8 cellular contexts compared by ENCODE assay signal in the genomic region with DNA sequence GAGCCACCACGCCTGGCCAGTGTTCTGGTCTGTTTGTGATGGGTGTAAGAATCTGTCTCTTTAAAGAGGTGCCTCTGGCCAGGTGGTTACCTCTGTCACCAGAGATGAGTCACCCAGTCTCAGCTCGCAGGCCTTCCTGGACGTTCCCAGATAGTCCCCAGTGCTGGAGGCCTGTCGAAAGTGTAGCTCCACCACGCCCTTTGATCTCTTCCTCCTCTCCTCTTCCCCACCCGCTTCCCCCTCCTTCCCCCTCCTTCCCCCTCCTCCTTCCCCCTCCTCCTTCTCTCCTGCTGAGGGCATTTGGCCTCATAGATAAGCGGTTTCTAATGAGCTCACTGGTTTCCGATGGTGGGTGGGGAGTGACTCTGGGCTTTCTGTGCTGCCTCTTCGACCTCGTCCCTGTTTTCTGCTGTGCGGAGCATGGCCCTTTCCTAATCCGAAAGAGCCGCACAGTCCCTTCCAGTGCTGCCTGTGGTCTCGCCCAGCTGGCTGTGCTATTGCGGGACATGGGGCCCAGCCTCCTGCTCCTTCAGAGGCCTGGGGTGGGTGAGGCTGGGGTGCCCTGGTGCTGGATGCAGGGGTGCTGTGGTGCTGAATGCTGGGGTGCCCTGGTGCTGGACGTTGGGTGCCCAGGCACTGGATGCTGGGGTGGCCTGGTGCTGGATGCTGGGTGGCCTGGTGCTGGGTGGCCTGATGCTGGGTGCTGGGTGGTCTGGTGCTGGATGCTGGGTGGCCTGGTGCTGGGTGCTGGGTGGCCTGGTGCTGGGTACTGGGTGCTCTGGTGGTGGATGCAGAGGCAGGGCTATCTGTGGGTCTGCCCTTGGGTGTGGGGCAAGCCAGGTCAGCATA. TPM values are rescaled to one million over a fixed set of nuclear protein-coding genes. Genes with fewer than 3 reads are reported as not detected.
A peak's percentile ranks its signal among the peaks of the same experiment; 100 is the strongest.
DNase-seq lines count a peak whose midpoint lies in the region; ATAC-seq and TF ChIP-seq lines count a peak whose summit lies in the region.

No MANE protein-coding gene starts in this region.

- 52 to 53% methylated on average over 14 to 16 of the region's 16 CpGs for WGBS in lower leg skin, 2 donors

- H3K36me3 Mint-ChIP-seq in CD14-positive monocyte: peaks cover 35 to 56% of the 10 kb centered on the region in 2 donors
- peaks cover 24% of the 10 kb centered on the region for H3K36me3 Mint-ChIP-seq in activated CD4-positive, alpha-beta T cell treated with anti-CD3 and anti-CD28 coated beads, Interleukin-2, amount 10 ng/mL, durations not matched to agents 24 days and 14 days (ENCODE audit: low read depth)
- peaks cover 0 to 3% (median 3%) of the 10 kb centered on the region in 3 donors for H3K36me3 Mint-ChIP-seq in immature natural killer cell

- no peak for TF ChIP-seq POLR2A in lower leg skin (IDR thresholded peaks at IDR 0.05)

- intact Hi-C loops in CD14-positive monocyte (cut with micrococcal nuclease): no loop called here
- intact Hi-C loops in activated CD4-positive, alpha-beta T cell treated with anti-CD3 and anti-CD28 coated beads, Interleukin-2, amount 10 ng/mL, durations not matched to agents 24 days and 14 days (cut with micrococcal nuclease): loop anchor here (1.0 to 5.0 kb wide), 2 partner anchors 9 to 33 kb away; no protein-coding TSS in a partner anchor
- intact Hi-C loops in left ventricle myocardium superior (cut with micrococcal nuclease): no loop called here
- intact Hi-C loops in lower leg skin (cut with DNase I; ENCODE audit: low total_unique reads): no loop called here

- TF ChIP-seq CTCF in CD14-positive monocyte (IDR thresholded peaks at IDR 0.05) (no peak), lower leg skin (IDR thresholded peaks at IDR 0.05) (no peak)

- ATAC-seq in HG02798 (IDR thresholded peaks at IDR 0.05; ENCODE audit: poor library complexity, unreplicated experiment): peak; percentile 44
- peak; percentile 66 for ATAC-seq in left ventricle myocardium superior
- ATAC-seq in GM19463 (IDR thresholded peaks at IDR 0.05; ENCODE audit: unreplicated experiment): no peak

- H3K27ac Mint-ChIP-seq in CD14-positive monocyte (peak overlapping the region in 2 of 7 donors; percentile 50 to 56), immature natural killer cell (peak overlapping the region in 1 of 6 donors; percentile 49)
- peak overlapping the region; percentile 82 for H3K27ac Mint-ChIP-seq in activated CD4-positive, alpha-beta T cell treated with anti-CD3 and anti-CD28 coated beads, Interleukin-2, amount 10 ng/mL, durations not matched to agents 24 days and 14 days

- H3K4me3 Mint-ChIP-seq in CD14-positive monocyte: peak overlapping the region; percentile 17 to 63
- peak overlapping the region; percentile 61 for H3K4me3 Mint-ChIP-seq in activated CD4-positive, alpha-beta T cell treated with anti-CD3 and anti-CD28 coated beads, Interleukin-2, amount 10 ng/mL, durations not matched to agents 24 days and 14 days
- no peak overlapping the region for H3K4me3 Mint-ChIP-seq in immature natural killer cell

- peaks cover 36% of the 10 kb centered on the region for H3K4me1 Mint-ChIP-seq in CD14-positive monocyte
- peaks cover 55% of the 10 kb centered on the region for H3K4me1 Mint-ChIP-seq in activated CD4-positive, alpha-beta T cell treated with anti-CD3 and anti-CD28 coated beads, Interleukin-2, amount 10 ng/mL, durations not matched to agents 24 days and 14 days
- H3K4me1 Mint-ChIP-seq in immature natural killer cell: peaks cover 30 to 38% of the 10 kb centered on the region in 2 donors

- peaks cover 0 to 2% (median 0%) of the 10 kb centered on the region in 7 donors for H3K9me3 Mint-ChIP-seq in CD14-positive monocyte
- no peaks in the 10 kb centered on the region for H3K9me3 Mint-ChIP-seq in activated CD4-positive, alpha-beta T cell treated with anti-CD3 and anti-CD28 coated beads, Interleukin-2, amount 10 ng/mL, durations not matched to agents 24 days and 14 days
- H3K9me3 Mint-ChIP-seq in immature natural killer cell: peaks cover 0 to 1% (median 0%) of the 10 kb centered on the region in 6 donors

- H3K4me3 ChIP-seq in lower leg skin (ENCODE audit: low read depth, poor library complexity, severe bottlenecking): no peak overlapping the region

- DNase-seq in CD14-positive monocyte (ENCODE audit: low spot score): no peak
- DNase-seq in activated CD4-positive, alpha-beta T cell treated with anti-CD3 and anti-CD28 coated beads, Interleukin-2, amount 10 ng/mL, durations not matched to agents 24 days and 14 days: peak; percentile 65
- DNase-seq in left ventricle myocardium superior: no peak
- DNase-seq in immature natural killer cell: no peak
- no peak for DNase-seq in lower leg skin (ENCODE audit: low spot score in 2 of 2)

- H3K27ac ChIP-seq in temporal lobe (ENCODE audit: low read depth, low read length): peak overlapping the region; percentile 23

- H3K27me3 Mint-ChIP-seq in CD14-positive monocyte (ENCODE audit: low read depth in 3 of 3) (peaks cover 0 to 3% (median 0%) of the 10 kb centered on the region in 3 donors), immature natural killer cell (ENCODE audit: low read depth in 3 of 3) (peaks cover 0 to 4% (median 0%) of the 10 kb centered on the region in 3 donors)
- H3K27me3 Mint-ChIP-seq in activated CD4-positive, alpha-beta T cell treated with anti-CD3 and anti-CD28 coated beads, Interleukin-2, amount 10 ng/mL, durations not matched to agents 24 days and 14 days: no peaks in the 10 kb centered on the region

RNA-seq across cellular contexts. Expression of a gene that starts 19.2 kb away (rescaled TPM):
- polyA plus RNA-seq in CD14-positive monocyte (10 to 100 TPM; 24.9 to 26.2 TPM), immature natural killer cell (10 to 100 TPM in 1 of 3 donors, 1 to 10 TPM in 2; 5.6 to 11.8 (median 9.5) TPM)
- 127 and 130 TPM in 2 replicates for total RNA-seq in activated CD4-positive, alpha-beta T cell treated with anti-CD3 and anti-CD28 coated beads, Interleukin-2, amount 10 ng/mL, durations not matched to agents 24 days and 14 days
- total RNA-seq in left ventricle myocardium superior (97.6 TPM), temporal lobe (29.7 TPM), lower leg skin (10 to 100 TPM; 32.1 to 58.8 (median 48.7) TPM)

Comparison
In these comparisons a context has a peak if more than half of its experiments do, and no peak if none do; other contexts are left out.
1. H3K4me3 Mint-ChIP-seq: peak in CD14-positive monocyte (2 of 2) and activated CD4-positive, alpha-beta T cell treated with anti-CD3 and anti-CD28 coated beads, Interleukin-2, amount 10 ng/mL, durations not matched to agents 24 days and 14 days (single experiment); none in immature natural killer cell (0 of 5).